10 cellular contexts compared by ENCODE assay signal in genomic region chr2:27584597-27584996, GRCh38. TPM values are rescaled to one million over a fixed set of nuclear protein-coding genes. Genes with fewer than 3 reads are reported as not detected.
DNase-seq lines count a peak whose midpoint lies in the region; ATAC-seq and TF ChIP-seq lines count a peak whose summit lies in the region.
"Had no signal": no experiment of that assay in that cellular context is flagged by ENCODE, and none has a peak within 500 bp of the region (broad histone marks: within the 10 kb centered on the region; RNA-seq: fewer than 3 reads in every experiment).

No MANE protein-coding gene starts in this region.

- no peaks in the 10 kb centered on the region for H3K27me3 Mint-ChIP-seq in stimulated activated naive CD8-positive, alpha-beta T cell treated with anti-CD3 and anti-CD28 coated beads, Interleukin-15, Interleukin-2, amounts not matched to agents 100 ng/mL and 50 ng/mL, for 24 hours
- peaks cover 8% of the 10 kb centered on the region for H3K27me3 Mint-ChIP-seq in glutamatergic neuron (ENCODE audit: unreplicated experiment)

- H3K4me3 Mint-ChIP-seq in stimulated activated naive CD8-positive, alpha-beta T cell treated with anti-CD3 and anti-CD28 coated beads, Interleukin-15, Interleukin-2, amounts not matched to agents 100 ng/mL and 50 ng/mL, for 24 hours = peak overlapping the region; percentile 91
- H3K4me3 Mint-ChIP-seq in glutamatergic neuron (ENCODE audit: unreplicated experiment) = peak overlapping the region; percentile 99

- no peak for ATAC-seq in stimulated activated naive CD8-positive, alpha-beta T cell treated with anti-CD3 and anti-CD28 coated beads, Interleukin-15, Interleukin-2, amounts not matched to agents 100 U/mL and 50 U/mL, for 24 hours
- ATAC-seq in GM18907 (IDR thresholded peaks at IDR 0.05; ENCODE audit: unreplicated experiment) = no peak
- no peak for ATAC-seq in HG02870 (IDR thresholded peaks at IDR 0.05; ENCODE audit: unreplicated experiment)

- peak overlapping the region; percentile 93 for H3K4me3 ChIP-seq in WI38 (ENCODE audit: low read depth, low read length)

- H3K9me3 Mint-ChIP-seq in stimulated activated naive CD8-positive, alpha-beta T cell treated with anti-CD3 and anti-CD28 coated beads, Interleukin-15, Interleukin-2, amounts not matched to agents 100 ng/mL and 50 ng/mL, for 24 hours = peaks cover 1% of the 10 kb centered on the region
- H3K9me3 Mint-ChIP-seq in glutamatergic neuron (ENCODE audit: unreplicated experiment) = peaks cover 15% of the 10 kb centered on the region

- H3K36me3 Mint-ChIP-seq in stimulated activated naive CD8-positive, alpha-beta T cell treated with anti-CD3 and anti-CD28 coated beads, Interleukin-15, Interleukin-2, amounts not matched to agents 100 ng/mL and 50 ng/mL, for 24 hours (ENCODE audit: low read depth) = peaks cover 34% of the 10 kb centered on the region
- H3K36me3 Mint-ChIP-seq in glutamatergic neuron (ENCODE audit: unreplicated experiment) = peaks cover 24% of the 10 kb centered on the region

- DNase-seq in stimulated activated naive CD8-positive, alpha-beta T cell treated with anti-CD3 and anti-CD28 coated beads, Interleukin-15, Interleukin-2, amounts not matched to agents 100 U/mL and 50 U/mL, for 24 hours = no peak
- no peak for DNase-seq in glutamatergic neuron
- DNase-seq in superior temporal gyrus (ENCODE audit: extremely low spot score) = no peak
- DNase-seq in middle frontal gyrus (ENCODE audit: extremely low spot score, low spot score) = no peak
- DNase-seq: islet precursor cell, NCI-H1930 had no signal

- peak overlapping the region; percentile 2 for H3K27ac Mint-ChIP-seq in stimulated activated naive CD8-positive, alpha-beta T cell treated with anti-CD3 and anti-CD28 coated beads, Interleukin-15, Interleukin-2, amounts not matched to agents 100 ng/mL and 50 ng/mL, for 24 hours
- no peak overlapping the region for H3K27ac Mint-ChIP-seq in glutamatergic neuron (ENCODE audit: unreplicated experiment)

- TF ChIP-seq CTCF in WI38 (IDR thresholded peaks at IDR 0.05; ENCODE audit: low read depth, low read length) = no peak
- TF ChIP-seq CTCF in glutamatergic neuron (IDR thresholded peaks at IDR 0.05; ENCODE audit: partially characterized antibody, unreplicated experiment) = no peak

- H3K4me1 Mint-ChIP-seq in stimulated activated naive CD8-positive, alpha-beta T cell treated with anti-CD3 and anti-CD28 coated beads, Interleukin-15, Interleukin-2, amounts not matched to agents 100 ng/mL and 50 ng/mL, for 24 hours (ENCODE audit: low read depth) = peaks cover 60% of the 10 kb centered on the region
- H3K4me1 Mint-ChIP-seq in glutamatergic neuron (ENCODE audit: low read depth, unreplicated experiment) = peaks cover 10% of the 10 kb centered on the region

RNA-seq across cellular contexts. Expression of gene ZNF512, which starts 1.8 kb away (rescaled TPM):
- 93.1 TPM for total RNA-seq in glutamatergic neuron (ENCODE audit: unreplicated experiment)

RNA-seq across cellular contexts. Expression of gene CCDC121, which starts 44.2 kb away (rescaled TPM):
- 5.3 TPM for total RNA-seq in glutamatergic neuron (ENCODE audit: unreplicated experiment)

RNA-seq across cellular contexts. Expression of gene GPN1, which starts 44.3 kb away (rescaled TPM):
- total RNA-seq in glutamatergic neuron (ENCODE audit: unreplicated experiment) = 37.5 TPM
